19 cellular contexts compared by ENCODE assay signal in the genomic region with DNA sequence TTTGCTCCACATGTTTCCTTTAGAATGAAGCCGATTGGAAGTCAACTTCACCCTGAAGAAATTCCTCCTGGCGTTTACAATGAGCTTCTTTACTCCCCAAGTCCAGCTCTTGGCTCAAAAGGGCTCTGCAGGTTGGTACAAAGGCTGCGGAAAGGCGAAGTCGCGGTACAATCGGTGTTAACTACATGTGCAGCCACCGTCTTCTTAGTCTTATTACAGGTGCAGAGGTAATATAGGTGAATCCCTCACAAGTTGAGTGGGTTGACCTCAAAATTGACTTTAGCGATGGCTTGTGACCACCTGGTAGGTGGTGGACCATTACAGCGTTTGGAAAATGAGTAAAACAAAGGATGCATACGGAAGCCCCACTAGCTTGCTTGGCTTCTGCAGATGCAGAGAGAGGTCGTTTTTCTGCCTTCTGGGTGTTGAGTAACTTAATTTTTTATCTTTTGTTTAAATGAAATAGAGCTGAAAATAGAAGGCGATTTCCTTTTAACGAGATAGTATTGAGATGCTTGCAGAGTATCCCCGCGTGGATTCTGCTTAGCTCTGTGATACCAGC.
DNase-seq lines count a peak whose midpoint lies in the region; ATAC-seq lines count a peak whose summit lies in the region.
"Had no signal": no experiment of that assay in that cellular context is flagged by ENCODE, and none has a peak within 500 bp of the region (broad histone marks: within the 10 kb centered on the region; RNA-seq: fewer than 3 reads in every experiment).

No MANE protein-coding gene starts in this region.

- H3K4me1 ChIP-seq in skeletal muscle satellite cell (ENCODE audit: control insufficient read depth, insufficient read depth, low read length) = no peaks in the 10 kb centered on the region
- H3K4me1 ChIP-seq: gastrocnemius medialis, pancreas had no signal

- H3K36me3 Mint-ChIP-seq in activated CD4-positive, alpha-beta T cell treated with anti-CD3 and anti-CD28 coated beads for 36 hours (ENCODE audit: low read depth) = no peaks in the 10 kb centered on the region
- H3K36me3 Mint-ChIP-seq: CD4-positive, CD25-positive, alpha-beta regulatory T cell had no signal

- CTCF ChIA-PET in activated CD4-positive, alpha-beta T cell treated with anti-CD3 and anti-CD28 coated beads for 36 hours (lab: Charles Lee) = interaction anchor here (0.6 to 1.9 kb wide), 3 partner anchors 12 to 190 kb away, joined by 3 to 10 read pairs (median 9); no protein-coding TSS in a partner anchor

- H3K27me3 Mint-ChIP-seq in activated CD4-positive, alpha-beta T cell treated with anti-CD3 and anti-CD28 coated beads for 36 hours = peaks cover 70% of the 10 kb centered on the region

- peaks cover 12% of the 10 kb centered on the region for H3K4me1 Mint-ChIP-seq in activated CD4-positive, alpha-beta T cell treated with anti-CD3 and anti-CD28 coated beads for 36 hours

- no peak overlapping the region for H3K27ac ChIP-seq in SK-N-MC
- H3K27ac ChIP-seq: epithelial cell of prostate, gastrocnemius medialis, pancreas, tibial artery had no signal

- peaks cover 43% of the 10 kb centered on the region for H3K27me3 ChIP-seq in skeletal muscle satellite cell (ENCODE audit: control insufficient read depth, insufficient read depth, low read length)

- POLR2A ChIA-PET in activated CD4-positive, alpha-beta T cell treated with anti-CD3 and anti-CD28 coated beads for 36 hours (lab: Charles Lee) = no interaction called here

- ATAC-seq in activated CD4-positive, alpha-beta T cell treated with anti-CD3 and anti-CD28 coated beads for 36 hours = no peak
- ATAC-seq in HG03457 (IDR thresholded peaks at IDR 0.05; ENCODE audit: unreplicated experiment) = no peak
- ATAC-seq: activated CD4-positive, CD25-positive, alpha-beta regulatory T cell treated with anti-CD3 and anti-CD28 coated beads, Interleukin-2, amount 50 U/mL, for 24 hours; gastrocnemius medialis; pancreas; stimulated activated memory B cell treated with anti-CD40 and anti-IgM and Interleukin-4, amounts not matched to agents 10 μg/mL and 1 μg/mL and 100 μg/mL, for 72 hours had no signal

- H3K36me3 ChIP-seq in SK-N-MC (ENCODE audit: insufficient read depth, low read length) (no peaks in the 10 kb centered on the region), skeletal muscle satellite cell (ENCODE audit: insufficient read depth, low read length) (no peaks in the 10 kb centered on the region)
- H3K36me3 ChIP-seq: gastrocnemius medialis, pancreas, tibial artery had no signal

- DNase-seq in activated CD4-positive, alpha-beta T cell treated with anti-CD3 and anti-CD28 coated beads for 36 hours = no peak
- DNase-seq in activated CD4-positive, alpha-beta T cell treated with anti-CD3 and anti-CD28 coated beads, Interleukin-2, amount 50 U/mL, for 4 hours = no peak
- no peak for DNase-seq in SK-N-MC (ENCODE audit: low read depth, low spot score)
- no peak for DNase-seq in SKM-1 (lab: John Stamatoyannopoulos, UW; ENCODE audit: unreplicated experiment)
- DNase-seq in KG1 (lab: John Stamatoyannopoulos, UW) = no peak
- DNase-seq: activated naive CD4-positive, alpha-beta T cell; aorta; CD4-positive, CD25-positive, alpha-beta regulatory T cell; gastrocnemius medialis; NCI-H1694; NCI-H345; pancreas; tibial artery had no signal

- H3K9me3 Mint-ChIP-seq in activated CD4-positive, alpha-beta T cell treated with anti-CD3 and anti-CD28 coated beads for 36 hours (ENCODE audit: low read depth) = no peaks in the 10 kb centered on the region

- H3K27ac Mint-ChIP-seq in activated CD4-positive, alpha-beta T cell treated with anti-CD3 and anti-CD28 coated beads for 36 hours = no peak overlapping the region
- H3K27ac Mint-ChIP-seq: stimulated activated memory B cell treated with anti-CD40 and anti-IgM and Interleukin-4, amounts not matched to agents 10 μg/mL and 1 μg/mL and 100 μg/mL, for 72 hours had no signal

- no peaks in the 10 kb centered on the region for H3K9me3 ChIP-seq in SK-N-MC (ENCODE audit: low read depth, low read length)
- H3K9me3 ChIP-seq in iPS-18c (ENCODE audit: control insufficient read depth, insufficient read depth, low read length) = no peaks in the 10 kb centered on the region
- no peaks in the 10 kb centered on the region for H3K9me3 ChIP-seq in skeletal muscle satellite cell (replicated peaks; ENCODE audit: low read length)
- H3K9me3 ChIP-seq: gastrocnemius medialis, pancreas had no signal

- H3K4me3 ChIP-seq in SK-N-MC (peak overlapping the region; percentile 63), iPS-18c (ENCODE audit: insufficient read depth, low read depth, low read length) (peak overlapping the region; percentile 50), skeletal muscle satellite cell (ENCODE audit: low read length) (no peak overlapping the region)
- H3K4me3 ChIP-seq: pancreas, tibial artery had no signal

- H3K4me2 ChIP-seq in skeletal muscle satellite cell (ENCODE audit: low read length) = peak overlapping the region; percentile 59

- H3K9ac ChIP-seq in SK-N-MC (ENCODE audit: insufficient read length) (peak overlapping the region; percentile 12), skeletal muscle satellite cell (ENCODE audit: low read depth, low read length) (no peak overlapping the region)

- intact Hi-C loops in activated CD4-positive, alpha-beta T cell treated with anti-CD3 and anti-CD28 coated beads for 36 hours (cut with DNase I, micrococcal nuclease) = no loop called here

- peak overlapping the region; percentile 9 for H3K4me3 Mint-ChIP-seq in activated CD4-positive, alpha-beta T cell treated with anti-CD3 and anti-CD28 coated beads for 36 hours
- H3K4me3 Mint-ChIP-seq: stimulated activated memory B cell treated with anti-CD40 and anti-IgM and Interleukin-4, amounts not matched to agents 10 μg/mL and 1 μg/mL and 100 μg/mL, for 72 hours had no signal
